Comparison of ENCODE assay signal across 13 cellular contexts in the genomic region with DNA sequence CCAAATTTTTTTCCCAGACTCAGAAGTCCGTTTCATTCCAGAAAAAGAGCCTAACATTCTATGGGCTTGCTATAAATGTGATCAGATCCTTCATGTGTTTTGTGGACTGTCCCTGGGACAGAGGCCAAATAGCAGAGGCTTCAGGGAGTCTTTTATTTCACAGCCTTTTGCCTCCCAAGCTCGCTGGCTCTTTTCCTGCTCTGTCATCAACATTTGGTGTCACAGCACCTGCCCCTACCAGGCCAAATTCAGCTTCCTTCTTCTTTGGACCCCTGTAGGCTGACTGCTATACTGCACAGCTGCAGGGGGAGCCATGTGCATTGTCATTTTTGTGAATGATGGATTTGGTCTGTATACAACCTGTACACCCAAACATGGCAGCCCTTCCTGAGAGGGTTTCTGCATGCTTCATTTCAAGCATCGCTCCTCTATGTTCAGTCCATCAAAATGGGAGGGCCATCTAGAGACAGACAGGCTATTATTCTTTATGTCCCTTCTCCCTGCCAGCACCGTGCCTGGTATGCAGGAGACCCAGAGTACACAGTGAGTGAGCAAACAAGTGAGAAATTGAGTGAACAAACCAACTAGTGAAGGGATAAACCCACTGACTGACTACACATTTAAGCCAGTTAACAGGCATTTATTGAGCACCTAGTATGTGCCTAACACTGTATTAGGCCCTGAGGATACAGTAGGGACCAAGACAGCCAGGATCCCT. TPM values are rescaled to one million over a fixed set of nuclear protein-coding genes. Genes with fewer than 3 reads are reported as not detected.
DNase-seq lines count a peak whose midpoint lies in the region; ATAC-seq and TF ChIP-seq lines count a peak whose summit lies in the region.
"Had no signal": no experiment of that assay in that cellular context is flagged by ENCODE, and none has a peak within 500 bp of the region (broad histone marks: within the 10 kb centered on the region; RNA-seq: fewer than 3 reads in every experiment).

No MANE protein-coding gene starts in this region.

- no peaks in the 10 kb centered on the region for H3K4me1 Mint-ChIP-seq in CD14-positive monocyte

- intact Hi-C loops in CD14-positive monocyte (cut with micrococcal nuclease), result no loop called here
- intact Hi-C loops in upper lobe of right lung (cut with DNase I), result no loop called here

- peak; percentile 24 for ATAC-seq in left lobe of liver
- no peak for ATAC-seq in upper lobe of right lung

- no peak overlapping the region for H3K4me3 Mint-ChIP-seq in CD14-positive monocyte
- H3K4me3 Mint-ChIP-seq: T-helper 2 cell treated with Interferon-gamma antibody and Interleukin-4, amounts not matched to agents 5 μg/mL and 100 μg/mL, for 36 hours had no signal

- no peak overlapping the region for H3K9ac ChIP-seq in SK-N-MC (ENCODE audit: insufficient read length)

- H3K27me3 Mint-ChIP-seq in CD14-positive monocyte (ENCODE audit: low read depth in 3 of 3), result peaks cover 0 to under 1% (median 0%) of the 10 kb centered on the region in 3 donors

- peaks cover 36 to 45% of the 10 kb centered on the region in 2 donors for H3K36me3 Mint-ChIP-seq in CD14-positive monocyte

- H3K36me3 ChIP-seq in GM06990 (ENCODE audit: control insufficient read depth, insufficient read depth, low read length) (peaks cover 2% of the 10 kb centered on the region; the same call in 1 of the 2 replicates), SK-N-MC (ENCODE audit: insufficient read depth, low read length) (peaks cover 55% of the 10 kb centered on the region), upper lobe of right lung (peaks cover 35% of the 10 kb centered on the region)

- no peaks in the 10 kb centered on the region for H3K4me1 ChIP-seq in upper lobe of right lung
- H3K4me1 ChIP-seq: ascending aorta had no signal

- H3K9me3 ChIP-seq in SK-N-MC (ENCODE audit: low read depth, low read length) (no peaks in the 10 kb centered on the region), upper lobe of right lung (no peaks in the 10 kb centered on the region)
- H3K9me3 ChIP-seq: ascending aorta had no signal

- peak overlapping the region; percentile 57; the same call in 1 of the 2 replicates for H3K27ac ChIP-seq in SK-N-MC
- no peak overlapping the region for H3K27ac ChIP-seq in upper lobe of right lung
- H3K27ac ChIP-seq: ascending aorta had no signal

- H3K27me3 ChIP-seq in GM06990 (replicated peaks; ENCODE audit: control insufficient read depth, insufficient read depth, low read length) (no peaks in the 10 kb centered on the region), upper lobe of right lung (no peaks in the 10 kb centered on the region)
- H3K27me3 ChIP-seq: ascending aorta had no signal

- H3K27ac Mint-ChIP-seq in CD14-positive monocyte, result no peak overlapping the region
- H3K27ac Mint-ChIP-seq: T-helper 2 cell treated with Interferon-gamma antibody and Interleukin-4, amounts not matched to agents 5 μg/mL and 100 μg/mL, for 36 hours had no signal

- TF ChIP-seq CTCF in GM06990 (IDR thresholded peaks at IDR 0.05; ENCODE audit: insufficient read depth, low read length, poor library complexity, severe bottlenecking) (peak; percentile 16), CD14-positive monocyte (IDR thresholded peaks at IDR 0.05) (no peak), upper lobe of right lung (IDR thresholded peaks at IDR 0.05) (no peak)

- H3K4me3 ChIP-seq in GM06990 (replicated peaks; ENCODE audit: low read depth, low read length) (no peak overlapping the region), SK-N-MC (no peak overlapping the region), upper lobe of right lung (no peak overlapping the region)
- H3K4me3 ChIP-seq: ascending aorta had no signal

- H3K9me3 Mint-ChIP-seq in CD14-positive monocyte, result no peaks in the 10 kb centered on the region
- H3K9me3 Mint-ChIP-seq: T-helper 2 cell treated with Interferon-gamma antibody and Interleukin-4, amounts not matched to agents 5 μg/mL and 100 μg/mL, for 36 hours had no signal

- no peak for DNase-seq in GM06990 (ENCODE audit: extremely low read depth, insufficient read length)
- no peak for DNase-seq in SK-N-MC (ENCODE audit: low read depth, low spot score)
- no peak for DNase-seq in left lobe of liver (ENCODE audit: low spot score)
- DNase-seq in CD14-positive monocyte (ENCODE audit: low spot score), result no peak
- DNase-seq in upper lobe of right lung, result no peak
- DNase-seq in stimulated activated CD4-positive, alpha-beta T cell treated with anti-CD3 and anti-CD28 coated beads, Interleukin-4, amount 100 ng/mL, for 24 hours, result no peak
- DNase-seq: activated CD8-positive, alpha-beta memory T cell treated with anti-CD3 and anti-CD28 coated beads, Interleukin-2, amount 50 U/mL, for 48 hours; kidney glomerular epithelial cell; MV-4-11; NCI-H526 treated with DMSO at 0.1 percent for 48 hours; stimulated activated CD4-positive, alpha-beta T cell treated with anti-CD3 and anti-CD28 coated beads, Interleukin-2, amount 100 ng/mL, for 24 hours had no signal

RNA-seq across cellular contexts. Expression of a gene that starts 17.9 kb away (rescaled TPM):
- 9.7 TPM for total RNA-seq in left lobe of liver
- 1 to 10 TPM; 3.5 to 8.8 TPM for polyA plus RNA-seq in CD14-positive monocyte
- total RNA-seq in upper lobe of right lung, result 13.6 TPM

RNA-seq across cellular contexts. Expression of a gene that starts 18.1 kb away (rescaled TPM):
- total RNA-seq in left lobe of liver (6.8 TPM), upper lobe of right lung (6.2 TPM)
- polyA plus RNA-seq in CD14-positive monocyte, result 10 to 100 TPM; 10.5 to 17.3 TPM

RNA-seq across cellular contexts. Expression of a gene that starts 44.5 kb away (rescaled TPM):
- total RNA-seq in left lobe of liver (7.5 TPM), upper lobe of right lung (29.8 TPM)
- polyA plus RNA-seq in CD14-positive monocyte, result 10 to 100 TPM; 52.9 to 54.0 TPM

RNA-seq across cellular contexts. Expression of a gene that starts 50.6 kb away (rescaled TPM):
- total RNA-seq in left lobe of liver (56.2 TPM), upper lobe of right lung (19.1 TPM)
- polyA plus RNA-seq in CD14-positive monocyte, result 10 to 100 TPM in 1 of 2 donors, 1 to 10 TPM in 1; 9.0 to 11.6 TPM
